In genomic region chr2:170235860-170236638, GRCh38 we compare ENCODE assay signal across 1 cellular context.
TF ChIP-seq lines count a peak whose summit lies in the region.

No MANE protein-coding gene starts in this region.

TF ChIP-seq in HEK293, 187 proteins besides CTCF, POLR2A, EP300 and RAD21 (continued from another document):
- no peak for TF ChIP-seq ZNF26 (tag by site-specific recombination; IDR thresholded peaks at IDR 0.05)
- TF ChIP-seq SALL2 (tag by site-specific recombination; IDR thresholded peaks at IDR 0.05; ENCODE audit: borderline replicate concordance): no peak
- no peak for TF ChIP-seq ZNF175 (tag by site-specific recombination; IDR thresholded peaks at IDR 0.05)
- TF ChIP-seq GLIS1 (tag by site-specific recombination; IDR thresholded peaks at IDR 0.05): no peak
- TF ChIP-seq ZNF548 (tag by site-specific recombination; IDR thresholded peaks at IDR 0.05): no peak
- TF ChIP-seq ZFHX2 (tag by site-specific recombination; conservative IDR thresholded peaks at IDR 0.05): no peak
- TF ChIP-seq PBX3 (CRISPR knock-in tag; IDR thresholded peaks at IDR 0.05): no peak
